ENCODE assay signal across 24 cellular contexts in genomic region chr2:157871415-157871814, GRCh38. TPM values are rescaled to one million over a fixed set of nuclear protein-coding genes. Genes with fewer than 3 reads are reported as not detected.
DNase-seq lines count a peak whose midpoint lies in the region; ATAC-seq, FAIRE-seq and TF ChIP-seq lines count a peak whose summit lies in the region.
"Had no signal": no experiment of that assay in that cellular context is flagged by ENCODE, and none has a peak within 500 bp of the region (broad histone marks: within the 10 kb centered on the region; RNA-seq: fewer than 3 reads in every experiment).

No MANE protein-coding gene starts in this region.

- no peak overlapping the region for H3K9ac ChIP-seq in HepG2 (ENCODE audit: insufficient read depth, low read depth, low read length)

- TF ChIP-seq EP300 in HepG2 (IDR thresholded peaks at IDR 0.05; ENCODE audit: low read depth in 2 of 2, low read length in 2 of 2) = no peak
- TF ChIP-seq EP300 in HepG2 (CRISPR knock-in tag; IDR thresholded peaks at IDR 0.05; ENCODE audit: borderline replicate concordance) = no peak

- H3K27ac ChIP-seq in HepG2 (ENCODE audit: extremely low read length, insufficient read depth, low read length) = no peak overlapping the region
- H3K27ac ChIP-seq: A549, C4-2B, Peyer's patch had no signal

- TF ChIP-seq RAD21 in HepG2 (CRISPR knock-in tag; IDR thresholded peaks at IDR 0.05) = no peak

- intact Hi-C loops in HepG2 (cut with micrococcal nuclease; ENCODE audit: unreplicated experiment) = loop anchor here (10.0 kb wide), 1 partner anchor 247 kb away; the partner anchor contains the start of gene ACVR1C
- intact Hi-C loops in activated CD8-positive, alpha-beta T cell treated with anti-CD3 and anti-CD28 coated beads for 36 hours (cut with micrococcal nuclease) = loop anchor here (5.0 kb wide), 1 partner anchor 89 kb away; no protein-coding TSS in a partner anchor

- H3K9me3 Mint-ChIP-seq in activated naive CD4-positive, alpha-beta T cell treated with anti-CD3 and anti-CD28 coated beads, Interleukin-2, amount 50 U/mL, for 24 hours = no peaks in the 10 kb centered on the region
- H3K9me3 Mint-ChIP-seq in activated naive CD4-positive, alpha-beta T cell treated with anti-CD3 and anti-CD28 coated beads, Interleukin-2, amount 50 U/mL, for 72 hours = peaks cover 0 to 14% of the 10 kb centered on the region in 2 donors
- H3K9me3 Mint-ChIP-seq in activated T-helper 17 cell treated with anti-CD3 and anti-CD28 coated beads, Interleukin-2, amount 50 U/mL, for 72 hours = no peaks in the 10 kb centered on the region
- no peaks in the 10 kb centered on the region for H3K9me3 Mint-ChIP-seq in activated CD8-positive, alpha-beta T cell treated with anti-CD3 and anti-CD28 coated beads for 36 hours
- H3K9me3 Mint-ChIP-seq: CD8-positive, alpha-beta memory T cell had no signal

- TF ChIP-seq CTCF in HepG2 (CRISPR knock-in tag; IDR thresholded peaks at IDR 0.05) = no peak
- no peak for TF ChIP-seq CTCF in activated CD8-positive, alpha-beta T cell treated with anti-CD3 and anti-CD28 coated beads for 36 hours (IDR thresholded peaks at IDR 0.05)

- POLR2A ChIA-PET in HepG2 (lab: Yijun Ruan, JAX) = no interaction called here
- POLR2A ChIA-PET in activated CD8-positive, alpha-beta T cell treated with anti-CD3 and anti-CD28 coated beads for 36 hours (lab: Charles Lee) = interaction anchor here (1.4 kb wide), 1 partner anchor 27 kb away, joined by 5 read pairs; no protein-coding TSS in a partner anchor

- peak overlapping the region; percentile 10 for H3K27ac Mint-ChIP-seq in activated naive CD4-positive, alpha-beta T cell treated with anti-CD3 and anti-CD28 coated beads, Interleukin-2, amount 50 U/mL, for 24 hours
- H3K27ac Mint-ChIP-seq in activated naive CD4-positive, alpha-beta T cell treated with anti-CD3 and anti-CD28 coated beads, Interleukin-2, amount 50 U/mL, for 72 hours = no peak overlapping the region
- peak overlapping the region; percentile 29 for H3K27ac Mint-ChIP-seq in activated T-helper 17 cell treated with anti-CD3 and anti-CD28 coated beads, Interleukin-2, amount 50 U/mL, for 72 hours
- H3K27ac Mint-ChIP-seq in activated CD8-positive, alpha-beta T cell treated with anti-CD3 and anti-CD28 coated beads for 36 hours = no peak overlapping the region

- 50% methylated on average over 3 of the region's 3 CpGs for WGBS in HepG2 (ENCODE audit: low lambda C conversion rate)

- DNase-seq in activated naive CD4-positive, alpha-beta T cell treated with anti-CD3 and anti-CD28 coated beads, Interleukin-2, amount 50 U/mL, for 72 hours (ENCODE audit: low spot score in 2 of 2) = no peak
- DNase-seq in HepG2 (ENCODE audit: low spot score) = peak; percentile 21
- no peak for DNase-seq in activated CD4-positive, alpha-beta T cell treated with anti-CD3 and anti-CD28 coated beads for 48 hours
- DNase-seq in AG20443 (ENCODE audit: low spot score) = no peak
- DNase-seq in activated CD8-positive, alpha-beta T cell treated with anti-CD3 and anti-CD28 coated beads for 36 hours = no peak
- DNase-seq: CD8-positive, alpha-beta memory T cell; DMS 273 treated with DMSO at 0.1 percent for 48 hours; DMS79; EL; GDM1; NCI-H1092; NCI-H1417 treated with DMSO at 0.1 percent for 48 hours; NCI-H187; NCI-H2227 treated with DMSO at 0.1 percent for 48 hours; NCI-H510A; NCI-H69; Peyer's patch; SHP77 treated with DMSO at 0.1 percent for 48 hours had no signal

- no peak overlapping the region for H2AFZ ChIP-seq in HepG2 (ENCODE audit: low read length)

- no peak for TF ChIP-seq POLR2A in HepG2 (IDR thresholded peaks at IDR 0.05; ENCODE audit: insufficient read depth in 1 of 2, low read depth in 2 of 2, low read length in 2 of 2)

- H3K79me2 ChIP-seq in HepG2 (ENCODE audit: insufficient read depth, low read length) = peaks cover under 1% of the 10 kb centered on the region

- in situ Hi-C loops in HepG2 (cut with HindIII; ENCODE audit: extremely low pct_ligation_motif_present, low pct_unique_long_range_greater_than_20kb) = no loop called here

- no peak overlapping the region for H3K4me3 ChIP-seq in HepG2 (replicated peaks in 1 of 3; ENCODE audit: insufficient read depth in 1 of 3, low read depth in 2 of 3, low read length in 3 of 3)
- H3K4me3 ChIP-seq: A549, GM12878, Peyer's patch had no signal

- peaks cover 82% of the 10 kb centered on the region for H3K4me1 Mint-ChIP-seq in activated naive CD4-positive, alpha-beta T cell treated with anti-CD3 and anti-CD28 coated beads, Interleukin-2, amount 50 U/mL, for 24 hours
- peaks cover 62% of the 10 kb centered on the region for H3K4me1 Mint-ChIP-seq in activated T-helper 17 cell treated with anti-CD3 and anti-CD28 coated beads, Interleukin-2, amount 50 U/mL, for 72 hours
- H3K4me1 Mint-ChIP-seq in activated CD8-positive, alpha-beta T cell treated with anti-CD3 and anti-CD28 coated beads for 36 hours (ENCODE audit: low read depth) = peaks cover 52% of the 10 kb centered on the region

- no peak overlapping the region for H3K4me2 ChIP-seq in HepG2 (ENCODE audit: low read depth, low read length)
- H3K4me2 ChIP-seq: A549 had no signal

- no peak for ATAC-seq in activated naive CD4-positive, alpha-beta T cell treated with anti-CD3 and anti-CD28 coated beads, Interleukin-2, amount 50 U/mL, for 72 hours
- no peak for ATAC-seq in activated T-helper 17 cell treated with anti-CD3 and anti-CD28 coated beads, Interleukin-2, amount 50 U/mL, for 72 hours (replicated peaks)
- no peak for ATAC-seq in HepG2
- ATAC-seq in activated CD8-positive, alpha-beta T cell treated with anti-CD3 and anti-CD28 coated beads for 36 hours = no peak
- ATAC-seq: A549, GM12878 had no signal

- no TSS peak for BruUV-seq in HepG2 (replicated peaks; lab: Mats Ljungman, UMichigan)

- H4K20me1 ChIP-seq in HepG2 (ENCODE audit: insufficient read depth, low read length) = no peaks in the 10 kb centered on the region

- FAIRE-seq in HepG2 (lab: Jason Lieb, UNC) = no peak
- FAIRE-seq: A549, GM12878, H54 had no signal

- no peaks in the 10 kb centered on the region for H3K27me3 Mint-ChIP-seq in activated naive CD4-positive, alpha-beta T cell treated with anti-CD3 and anti-CD28 coated beads, Interleukin-2, amount 50 U/mL, for 24 hours
- H3K27me3 Mint-ChIP-seq in activated T-helper 17 cell treated with anti-CD3 and anti-CD28 coated beads, Interleukin-2, amount 50 U/mL, for 72 hours = no peaks in the 10 kb centered on the region
- no peaks in the 10 kb centered on the region for H3K27me3 Mint-ChIP-seq in activated CD8-positive, alpha-beta T cell treated with anti-CD3 and anti-CD28 coated beads for 36 hours
- H3K27me3 Mint-ChIP-seq: CD8-positive, alpha-beta memory T cell had no signal

- H3K36me3 Mint-ChIP-seq in activated naive CD4-positive, alpha-beta T cell treated with anti-CD3 and anti-CD28 coated beads, Interleukin-2, amount 50 U/mL, for 24 hours = peaks cover 5% of the 10 kb centered on the region
- peaks cover 11 to 60% of the 10 kb centered on the region in 2 donors for H3K36me3 Mint-ChIP-seq in activated naive CD4-positive, alpha-beta T cell treated with anti-CD3 and anti-CD28 coated beads, Interleukin-2, amount 50 U/mL, for 72 hours
- peaks cover 25% of the 10 kb centered on the region for H3K36me3 Mint-ChIP-seq in activated T-helper 17 cell treated with anti-CD3 and anti-CD28 coated beads, Interleukin-2, amount 50 U/mL, for 72 hours (ENCODE audit: low read depth)
- H3K36me3 Mint-ChIP-seq in activated CD8-positive, alpha-beta T cell treated with anti-CD3 and anti-CD28 coated beads for 36 hours (ENCODE audit: low read depth) = peaks cover 3% of the 10 kb centered on the region

- H3K4me1 ChIP-seq in HepG2 (ENCODE audit: insufficient read depth, low read length) = peaks cover 52% of the 10 kb centered on the region

- CTCF ChIA-PET in HepG2 (lab: Yijun Ruan, JAX; ENCODE audit: low intra/inter-chr PET ratio, low total read pairs) = no interaction called here
- CTCF ChIA-PET in activated CD8-positive, alpha-beta T cell treated with anti-CD3 and anti-CD28 coated beads for 36 hours (lab: Charles Lee) = interaction anchor here (1.1 to 1.4 kb wide), 2 partner anchors 139 to 569 kb away, joined by 4 read pairs; no protein-coding TSS in a partner anchor

- no peaks in the 10 kb centered on the region for H3K9me3 ChIP-seq in HepG2 (ENCODE audit: low read length)
- H3K9me3 ChIP-seq: A549, Peyer's patch had no signal

- no peak overlapping the region for H3K4me3 Mint-ChIP-seq in activated naive CD4-positive, alpha-beta T cell treated with anti-CD3 and anti-CD28 coated beads, Interleukin-2, amount 50 U/mL, for 24 hours
- peak overlapping the region; percentile 11 for H3K4me3 Mint-ChIP-seq in activated T-helper 17 cell treated with anti-CD3 and anti-CD28 coated beads, Interleukin-2, amount 50 U/mL, for 72 hours
- H3K4me3 Mint-ChIP-seq in activated CD8-positive, alpha-beta T cell treated with anti-CD3 and anti-CD28 coated beads for 36 hours = no peak overlapping the region

- no peaks in the 10 kb centered on the region for H3K36me3 ChIP-seq in HepG2 (replicated peaks in 1 of 2; ENCODE audit: control insufficient read depth in 1 of 2, insufficient read depth in 2 of 2, low read length in 2 of 2)
- H3K36me3 ChIP-seq: Peyer's patch had no signal

- no peaks in the 10 kb centered on the region for H3K27me3 ChIP-seq in HepG2 (ENCODE audit: control insufficient read depth in 1 of 2, insufficient read depth in 2 of 2, low read length in 2 of 2)
- H3K27me3 ChIP-seq: Peyer's patch had no signal

RNA-seq across cellular contexts. Expression of gene ACVR1, which starts 4.7 kb away (rescaled TPM):
- 10 to 100 TPM; 16.0 to 27.0 TPM for total RNA-seq in activated naive CD4-positive, alpha-beta T cell treated with anti-CD3 and anti-CD28 coated beads, Interleukin-2, amount 50 U/mL, for 72 hours
- 10 to 100 TPM; 22.7 to 27.5 TPM for total RNA-seq in activated T-helper 17 cell treated with anti-CD3 and anti-CD28 coated beads, Interleukin-2, amount 50 U/mL, for 72 hours
- 2.3 and 2.8 TPM in 2 replicates for total RNA-seq in HepG2 (2016; rRNA removed; fragmentation: Illumina TruSeq; extraction: Trizol)
- total RNA-seq in HepG2 (2016; cell fraction: cytosol; rRNA removed; fragmentation: Illumina TruSeq; extraction: Trizol; ENCODE audit: low read depth) = 1.3 and 1.7 TPM in 2 replicates
- 2.7 and 3.8 TPM in 2 replicates for total RNA-seq in HepG2 (2016; cell fraction: insoluble cytoplasmic fraction; rRNA removed; fragmentation: Illumina TruSeq; extraction: Trizol)
- 3.1 and 3.3 TPM in 2 replicates for total RNA-seq in HepG2 (2016; cell fraction: membrane; rRNA removed; fragmentation: Illumina TruSeq; extraction: Trizol)
- 8.2 and 8.4 TPM in 2 replicates for total RNA-seq in HepG2 (2016; cell fraction: nucleus; rRNA removed; fragmentation: Illumina TruSeq; extraction: Trizol)
- polyA plus RNA-seq in HepG2 (2011; rRNA removed) = 5.4 and 6.9 TPM in 2 replicates
- polyA plus RNA-seq in HepG2 (2011; cell fraction: cytosol; rRNA removed) = 4.3 and 8.0 TPM in 2 replicates
- polyA plus RNA-seq in HepG2 (2011; cell fraction: nucleus; rRNA removed) = 5.9 and 6.4 TPM in 2 replicates
- 8.6 and 9.9 TPM in 2 replicates for polyA plus RNA-seq in HepG2 (2012)
- polyA plus RNA-seq in HepG2 (2016; cell fraction: cytosol; fragmentation: Illumina TruSeq; extraction: Trizol; ENCODE audit: low read depth) = 0.64 and 0.91 TPM in 2 replicates
- polyA plus RNA-seq in HepG2 (2016; cell fraction: insoluble cytoplasmic fraction; fragmentation: Illumina TruSeq; extraction: Trizol; ENCODE audit: low read depth) = 4.0 and 4.8 TPM in 2 replicates
- 1.3 and 1.6 TPM in 2 replicates for polyA plus RNA-seq in HepG2 (2016; cell fraction: membrane; fragmentation: Illumina TruSeq; extraction: Trizol; ENCODE audit: low read depth)
- 11.1 and 11.6 TPM in 2 replicates for polyA plus RNA-seq in HepG2 (2016; cell fraction: nucleus; fragmentation: Illumina TruSeq; extraction: Trizol; ENCODE audit: insufficient read depth, low read depth)
- polyA minus RNA-seq in HepG2 (2011; rRNA and poly(A)+ RNA removed; ENCODE audit: low replicate concordance) = 8.0 and 8.3 TPM in 2 replicates
- 6.2 and 10.0 TPM in 2 replicates for polyA minus RNA-seq in HepG2 (2011; cell fraction: cytosol; rRNA and poly(A)+ RNA removed)
- 12.7 and 15.2 TPM in 2 replicates for polyA minus RNA-seq in HepG2 (2011; cell fraction: nucleus; rRNA and poly(A)+ RNA removed)
- 10 to 100 TPM in 1 of 2 experiments, 1 to 10 TPM in 1; 8.3 to 10.1 TPM for total RNA-seq in activated CD8-positive, alpha-beta T cell treated with anti-CD3 and anti-CD28 coated beads for 36 hours

Comparison
In these comparisons a context has a peak if more than half of its experiments do, and no peak if none do; other contexts are left out.
1. H3K27ac Mint-ChIP-seq: peak in activated naive CD4-positive, alpha-beta T cell treated with anti-CD3 and anti-CD28 coated beads, Interleukin-2, amount 50 U/mL, for 24 hours (single experiment) and activated T-helper 17 cell treated with anti-CD3 and anti-CD28 coated beads, Interleukin-2, amount 50 U/mL, for 72 hours (single experiment); none in activated naive CD4-positive, alpha-beta T cell treated with anti-CD3 and anti-CD28 coated beads, Interleukin-2, amount 50 U/mL, for 72 hours (0 of 2) and activated CD8-positive, alpha-beta T cell treated with anti-CD3 and anti-CD28 coated beads for 36 hours (single experiment).